10 cellular contexts compared by ENCODE assay signal in genomic region chr12:11731455-11731854, GRCh38.
DNase-seq lines count a peak whose midpoint lies in the region; ATAC-seq and TF ChIP-seq lines count a peak whose summit lies in the region.
"Had no signal": no experiment of that assay in that cellular context is flagged by ENCODE, and none has a peak within 500 bp of the region (broad histone marks: within the 10 kb centered on the region; RNA-seq: fewer than 3 reads in every experiment).

No MANE protein-coding gene starts in this region.

- H3K79me2 ChIP-seq in SK-N-SH (ENCODE audit: insufficient read depth): peaks cover 91% of the 10 kb centered on the region

- H3K9ac ChIP-seq in SK-N-SH: 0 out of 2 replicates have a peak overlapping the region, but pooled peaks have one; percentile 24

- peaks cover 10% of the 10 kb centered on the region for H3K36me3 Mint-ChIP-seq in activated T-cell treated with anti-CD3 and anti-CD28 coated beads, Interleukin-2, amount 50 U/mL, for 4 hours (ENCODE audit: insufficient read depth)
- H3K36me3 Mint-ChIP-seq in type B pancreatic cell: peaks cover 35% of the 10 kb centered on the region

- peak overlapping the region; percentile 59 for H3K4me2 ChIP-seq in SK-N-SH

- TF ChIP-seq CTCF in SK-N-SH (IDR thresholded peaks at IDR 0.05): no peak
- TF ChIP-seq CTCF in fibroblast of the aortic adventitia (IDR thresholded peaks at IDR 0.05; ENCODE audit: insufficient read depth, low read length): no peak
- no peak for TF ChIP-seq CTCF in type B pancreatic cell (conservative IDR thresholded peaks at IDR 0.05)

- no peak for TF ChIP-seq RAD21 in SK-N-SH (IDR thresholded peaks at IDR 0.05; ENCODE audit: low read length)

- no peaks in the 10 kb centered on the region for H3K27me3 Mint-ChIP-seq in activated T-cell treated with anti-CD3 and anti-CD28 coated beads, Interleukin-2, amount 50 U/mL, for 4 hours (ENCODE audit: low read depth)
- H3K27me3 Mint-ChIP-seq in type B pancreatic cell: no peaks in the 10 kb centered on the region

- H3K36me3 ChIP-seq in SK-N-SH (replicated peaks in 1 of 2; ENCODE audit: control insufficient read depth in 1 of 2, insufficient read depth in 2 of 2, low read length in 1 of 2): no peaks in the 10 kb centered on the region

- H3K27ac Mint-ChIP-seq in type B pancreatic cell: peak overlapping the region; percentile 95

- H3K9me2 ChIP-seq in SK-N-SH: no peaks in the 10 kb centered on the region

- no peak overlapping the region for H2AFZ ChIP-seq in SK-N-SH (ENCODE audit: low read depth)

- no peak for DNase-seq in activated T-cell treated with anti-CD3 and anti-CD28 coated beads, Interleukin-2, amount 50 U/mL, for 4 hours
- no peak for DNase-seq in activated T-cell treated with anti-CD3 and anti-CD28 coated beads, Interleukin-2, amount 50 U/mL, for 48 hours
- DNase-seq in SK-N-SH: no peak
- DNase-seq in fibroblast of the aortic adventitia (ENCODE audit: low read depth): peak; percentile 58
- no peak for DNase-seq in type B pancreatic cell (ENCODE audit: extremely low spot score, unreplicated experiment)
- DNase-seq in left lobe of liver (ENCODE audit: low spot score): no peak
- no peak for DNase-seq in NCI-H2029 treated with DMSO at 0.1 percent for 48 hours (lab: John Stamatoyannopoulos, UW)

- peaks cover 0 to 13% of the 10 kb centered on the region in 2 experiments; a peak in 3 of 4 replicates for H3K4me1 ChIP-seq in SK-N-SH (ENCODE audit: control insufficient read depth in 1 of 2, insufficient read depth in 2 of 2, low read depth in 1 of 2, low read length in 1 of 2)

- peak; percentile 38 to 62 for ATAC-seq in activated T-cell treated with anti-CD3 and anti-CD28 coated beads, Interleukin-2, amount 50 U/mL, for 4 hours
- ATAC-seq in left lobe of liver (no peak), GM21360 (IDR thresholded peaks at IDR 0.05; ENCODE audit: unreplicated experiment) (no peak)

- H3K9me3 Mint-ChIP-seq in activated T-cell treated with anti-CD3 and anti-CD28 coated beads, Interleukin-2, amount 50 U/mL, for 4 hours: no peaks in the 10 kb centered on the region
- peaks cover 9% of the 10 kb centered on the region for H3K9me3 Mint-ChIP-seq in type B pancreatic cell
- H3K9me3 Mint-ChIP-seq: nephron had no signal

- H3K4me3 ChIP-seq in SK-N-SH (ENCODE audit: low read depth in 2 of 2, low read length in 1 of 2): no peak overlapping the region
- H3K4me3 ChIP-seq in fibroblast of the aortic adventitia (ENCODE audit: low read depth, low read length): no peak overlapping the region
- H3K4me3 ChIP-seq: tibial nerve had no signal

- H3K4me1 Mint-ChIP-seq in activated T-cell treated with anti-CD3 and anti-CD28 coated beads, Interleukin-2, amount 50 U/mL, for 4 hours (ENCODE audit: low read depth): peaks cover 77% of the 10 kb centered on the region
- H3K4me1 Mint-ChIP-seq in type B pancreatic cell (ENCODE audit: unreplicated experiment): peaks cover 10% of the 10 kb centered on the region

- POLR2A ChIA-PET in SK-N-SH (lab: Yijun Ruan, JAX): no interaction called here

- peak overlapping the region; percentile 28 to 76; a peak in 3 of 4 replicates for H3K27ac ChIP-seq in SK-N-SH (ENCODE audit: low read depth in 2 of 2, low read length in 1 of 2)

- 27% methylated on average over 3 of the region's 3 CpGs for WGBS in SK-N-SH (ENCODE audit: low lambda C conversion rate)

- TF ChIP-seq EP300 in SK-N-SH (IDR thresholded peaks at IDR 0.05; ENCODE audit: borderline replicate concordance in 1 of 2, low read depth in 1 of 2, low read length in 1 of 2): no peak

- peak overlapping the region; percentile 39 for H3K4me3 Mint-ChIP-seq in activated T-cell treated with anti-CD3 and anti-CD28 coated beads, Interleukin-2, amount 50 U/mL, for 4 hours
- H3K4me3 Mint-ChIP-seq in type B pancreatic cell: no peak overlapping the region
- H3K4me3 Mint-ChIP-seq: nephron had no signal

- H3K9me3 ChIP-seq in SK-N-SH: no peaks in the 10 kb centered on the region
- H3K9me3 ChIP-seq: tibial nerve had no signal

- CTCF ChIA-PET in SK-N-SH (lab: Yijun Ruan, JAX): interaction anchor here (0.9 kb wide), 1 partner anchor 225 kb away, joined by 3 read pairs; no protein-coding TSS in a partner anchor

- H3F3A ChIP-seq in SK-N-SH (replicated peaks; ENCODE audit: insufficient read depth): peaks cover 15% of the 10 kb centered on the region

- H4K20me1 ChIP-seq in SK-N-SH (ENCODE audit: insufficient read depth): no peaks in the 10 kb centered on the region

- H3K27me3 ChIP-seq in SK-N-SH (ENCODE audit: insufficient read depth): no peaks in the 10 kb centered on the region
- H3K27me3 ChIP-seq: tibial nerve had no signal

TF ChIP-seq in SK-N-SH, 30 proteins besides CTCF, POLR2A, EP300 and RAD21:
- TF ChIP-seq USF1 (IDR thresholded peaks at IDR 0.05; ENCODE audit: borderline replicate concordance, low read depth) (no peak), FOSL2 (IDR thresholded peaks at IDR 0.05; ENCODE audit: borderline replicate concordance, low read depth) (peak; percentile 38; the same call in 1 of the 2 replicates), TCF12 (IDR thresholded peaks at IDR 0.05) (peak; percentile 24; the same call in 1 of the 2 replicates)

Comparison
In these comparisons a context has a peak if more than half of its experiments do, and no peak if none do; other contexts are left out.
1. ATAC-seq: peak in activated T-cell treated with anti-CD3 and anti-CD28 coated beads, Interleukin-2, amount 50 U/mL, for 4 hours (2 of 2); none in left lobe of liver (single experiment) and GM21360 (single experiment).